In the genomic region with DNA sequence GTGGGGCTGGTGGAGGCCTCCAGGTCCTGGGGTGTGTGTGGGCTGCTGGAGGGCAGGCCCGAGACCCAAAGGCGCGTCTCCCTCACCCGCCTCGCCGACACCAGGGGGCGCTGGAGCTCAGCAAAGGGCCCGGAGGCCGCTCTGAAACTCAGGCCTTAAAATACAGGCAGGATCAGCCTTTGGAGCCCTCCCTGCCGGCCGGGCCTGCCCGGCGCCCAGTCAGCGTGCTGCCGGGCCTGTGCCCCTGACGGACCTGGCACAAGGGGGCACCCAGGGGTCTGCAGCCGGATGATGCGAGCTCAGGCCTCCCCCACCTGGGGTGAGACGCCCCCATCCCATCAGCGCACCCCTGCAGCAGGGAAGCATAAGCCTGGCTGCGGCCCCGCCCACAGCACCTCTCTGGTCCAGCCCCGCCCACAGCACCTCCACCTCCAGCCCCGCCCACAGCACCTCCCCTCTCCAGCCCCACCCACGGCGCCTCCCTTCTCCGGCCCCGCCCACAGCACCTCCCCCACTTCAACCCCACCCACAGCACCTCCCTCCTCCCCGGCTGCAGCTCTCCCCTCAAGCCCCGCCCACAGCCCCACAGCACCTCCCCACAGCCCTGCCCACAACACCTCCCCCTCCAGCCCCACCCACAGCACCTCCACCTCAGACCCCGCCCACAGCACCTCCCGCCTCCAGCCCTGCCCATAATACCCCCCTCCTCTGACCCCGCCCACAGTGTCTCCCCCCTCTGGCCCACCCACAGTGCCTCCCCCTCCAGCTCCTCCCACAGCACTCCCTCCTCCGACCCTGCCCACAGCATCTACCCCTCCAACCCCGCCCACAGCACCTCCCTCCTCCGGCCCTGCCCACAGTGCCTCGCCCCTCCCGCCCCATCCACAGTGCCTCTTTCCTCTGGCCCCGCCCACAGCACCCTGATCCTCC, we compare ENCODE assay signal across 8 cellular contexts.
DNase-seq lines count a peak whose midpoint lies in the region; ATAC-seq and TF ChIP-seq lines count a peak whose summit lies in the region.

No MANE protein-coding gene starts in this region.

- no peak overlapping the region for H3K27ac Mint-ChIP-seq in CD14-positive monocyte

- H3K4me1 ChIP-seq in HUES6 (ENCODE audit: control insufficient read depth, insufficient read depth, low read length) (peaks cover 7% of the 10 kb centered on the region; the same call in 1 of the 2 replicates), SJSA1 (replicated peaks) (peaks cover 3% of the 10 kb centered on the region; the same call in 1 of the 2 replicates)

- H3K36me3 ChIP-seq in HUES6 (ENCODE audit: control insufficient read depth, insufficient read depth, low read length) = no peaks in the 10 kb centered on the region
- H3K36me3 ChIP-seq in SJSA1 = no peaks in the 10 kb centered on the region

- no peak overlapping the region for H3K9ac ChIP-seq in HUES6 (ENCODE audit: low read length)

- H3K27me3 Mint-ChIP-seq in CD14-positive monocyte (ENCODE audit: low read depth in 3 of 3) = peaks cover 7 to 13% (median 10%) of the 10 kb centered on the region in 3 donors

- H3K27ac ChIP-seq in HUES6 (ENCODE audit: low read depth, low read length) = no peak overlapping the region
- no peak overlapping the region for H3K27ac ChIP-seq in SJSA1
- H3K27ac ChIP-seq in substantia nigra (ENCODE audit: low read depth, low read length, poor library complexity, severe bottlenecking) = peak overlapping the region; percentile 35

- ATAC-seq in GM21737 (IDR thresholded peaks at IDR 0.05; ENCODE audit: unreplicated experiment) = no peak

- H3K27me3 ChIP-seq in HUES6 (ENCODE audit: control insufficient read depth, insufficient read depth, low read length) = peaks cover 10% of the 10 kb centered on the region; the same call in 1 of the 2 replicates
- no peaks in the 10 kb centered on the region for H3K27me3 ChIP-seq in SJSA1 (replicated peaks)

- peak overlapping the region in 1 of 2 donors; percentile 26 for H3K4me3 Mint-ChIP-seq in CD14-positive monocyte

- intact Hi-C loops in CD14-positive monocyte (cut with micrococcal nuclease) = loop anchor here in 1 of 2 donors (10.0 kb wide), 1 partner anchor 202 kb away; a partner anchor contains a TSS

- TF ChIP-seq CTCF in CD14-positive monocyte (IDR thresholded peaks at IDR 0.05) = peak; percentile 61

- DNase-seq in CD14-positive monocyte (ENCODE audit: low spot score) (peak; percentile 41), SJSA1 (ENCODE audit: low read depth in 1 of 2, low spot score in 2 of 2) (peak; percentile 81 to 85), germinal center (ENCODE audit: low spot score) (peak; percentile 92), nucleus accumbens (lab: John Stamatoyannopoulos, UW) (peak in 48 of 56 donors; percentile 22 to 88 (median 66)), substantia nigra (lab: John Stamatoyannopoulos, UW) (peak in 43 of 49 donors; percentile 22 to 94 (median 66))
- peak; percentile 21 to 65 (median 45) for DNase-seq in activated naive CD4-positive, alpha-beta T cell (lab: John Stamatoyannopoulos, UW)

- H3K4me1 Mint-ChIP-seq in CD14-positive monocyte = peaks cover 2% of the 10 kb centered on the region

- H3K4me3 ChIP-seq in HUES6 (ENCODE audit: low read depth, low read length) (peak overlapping the region; percentile 85), SJSA1 (peak overlapping the region; percentile 21)

- H3K9me3 ChIP-seq in HUES6 (ENCODE audit: control insufficient read depth, insufficient read depth, low read depth, low read length) (peaks cover 3% of the 10 kb centered on the region; the same call in 1 of the 2 replicates), SJSA1 (replicated peaks) (peaks cover 10% of the 10 kb centered on the region; the same call in 1 of the 2 replicates)

- H3K9me3 Mint-ChIP-seq in CD14-positive monocyte = peaks cover 0 to 18% (median 13%) of the 10 kb centered on the region in 7 donors

- H3K36me3 Mint-ChIP-seq in CD14-positive monocyte = no peaks in the 10 kb centered on the region

Comparison
In these comparisons a context has a peak if more than half of its experiments do, and no peak if none do; other contexts are left out.
1. DNase-seq: peak in every context shown above with its lines; median percentile 92 in germinal center; 83 in SJSA1; 66 in nucleus accumbens; 66 in substantia nigra; 45 in activated naive CD4-positive, alpha-beta T cell; 41 in CD14-positive monocyte.